ENCODE assay signal across 22 cellular contexts in the genomic region with DNA sequence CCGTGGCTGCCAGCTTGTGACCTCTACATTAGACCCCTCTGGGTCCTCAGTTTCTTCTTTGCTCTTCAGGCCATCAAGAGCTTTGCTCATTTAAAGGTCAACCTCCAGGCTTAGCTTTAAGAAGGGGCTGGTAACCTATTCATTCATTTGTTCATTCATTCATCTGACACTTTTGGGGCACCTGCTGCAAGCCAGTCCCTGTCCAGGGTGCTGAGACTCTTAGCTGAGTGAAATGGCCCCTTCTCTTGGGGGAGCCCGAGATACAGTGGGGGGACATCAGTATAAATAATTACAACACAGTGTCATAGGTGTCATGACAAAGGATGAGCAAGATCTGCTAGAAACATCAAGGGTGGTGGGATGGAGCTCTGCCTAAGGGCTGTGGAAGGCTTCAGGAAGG. TPM values are rescaled to one million over a fixed set of nuclear protein-coding genes. Genes with fewer than 3 reads are reported as not detected.
DNase-seq lines count a peak whose midpoint lies in the region; ATAC-seq, FAIRE-seq and TF ChIP-seq lines count a peak whose summit lies in the region.
"Had no signal": no experiment of that assay in that cellular context is flagged by ENCODE, and none has a peak within 500 bp of the region (broad histone marks: within the 10 kb centered on the region; RNA-seq: fewer than 3 reads in every experiment).

No MANE protein-coding gene starts in this region.

- no peak overlapping the region for H3K27ac Mint-ChIP-seq in endodermal cell
- H3K27ac Mint-ChIP-seq: H9 had no signal

- H3K4me2 ChIP-seq in HepG2 (ENCODE audit: low read depth, low read length), result no peak overlapping the region
- H3K4me2 ChIP-seq in PC-3 (ENCODE audit: low read length), result no peak overlapping the region
- H3K4me2 ChIP-seq: BLaER1 treated with 17β-estradiol and CSF1 and Interleukin-3, amounts not matched to agents 10 nM and 100 nM had no signal

- no peaks in the 10 kb centered on the region for H3K4me1 ChIP-seq in HepG2 (ENCODE audit: insufficient read depth, low read length)
- no peaks in the 10 kb centered on the region for H3K4me1 ChIP-seq in right lobe of liver
- H3K4me1 ChIP-seq in PC-3 (ENCODE audit: insufficient read depth, low read length), result no peaks in the 10 kb centered on the region
- H3K4me1 ChIP-seq in endodermal cell (ENCODE audit: control insufficient read depth, insufficient read depth, low read length), result no peaks in the 10 kb centered on the region
- H3K4me1 ChIP-seq: BLaER1 treated with 17β-estradiol and CSF1 and Interleukin-3, amounts not matched to agents 10 nM and 100 nM; Peyer's patch had no signal

- no peak for TF ChIP-seq CTCF in HepG2 (CRISPR knock-in tag; IDR thresholded peaks at IDR 0.05)
- TF ChIP-seq CTCF in right lobe of liver (IDR thresholded peaks at IDR 0.05), result no peak
- no peak for TF ChIP-seq CTCF in PC-3 (conservative IDR thresholded peaks at IDR 0.05; ENCODE audit: low read depth, low read length)
- TF ChIP-seq CTCF in endodermal cell (conservative IDR thresholded peaks at IDR 0.05), result no peak

- POLR2A ChIA-PET in HepG2 (lab: Yijun Ruan, JAX) (no interaction called here), PC-3 (lab: Charles Lee; ENCODE audit: unreplicated experiment) (no interaction called here)

- no peak overlapping the region for H3K27ac ChIP-seq in HepG2 (ENCODE audit: extremely low read length, insufficient read depth, low read length)
- no peak overlapping the region for H3K27ac ChIP-seq in right lobe of liver
- no peak overlapping the region for H3K27ac ChIP-seq in PC-3 (ENCODE audit: low read length)
- no peak overlapping the region for H3K27ac ChIP-seq in endodermal cell (ENCODE audit: low read depth, low read length)
- H3K27ac ChIP-seq: BLaER1 treated with 17β-estradiol and CSF1 and Interleukin-3, amounts not matched to agents 10 nM and 100 nM; Peyer's patch had no signal

- H4K20me1 ChIP-seq in HepG2 (ENCODE audit: insufficient read depth, low read length) (no peaks in the 10 kb centered on the region), PC-3 (ENCODE audit: low read length) (no peaks in the 10 kb centered on the region)
- H4K20me1 ChIP-seq: BLaER1 treated with 17β-estradiol and CSF1 and Interleukin-3, amounts not matched to agents 10 nM and 100 nM had no signal

- no peak overlapping the region for H3K4me3 Mint-ChIP-seq in endodermal cell
- H3K4me3 Mint-ChIP-seq: CD8-positive, alpha-beta memory T cell; H9 had no signal

- no peak for TF ChIP-seq RAD21 in HepG2 (CRISPR knock-in tag; IDR thresholded peaks at IDR 0.05)

- BruUV-seq in HepG2 (replicated peaks; lab: Mats Ljungman, UMichigan), result no TSS peak
- BruUV-seq in PC-3 (replicated peaks; lab: Mats Ljungman, UMichigan), result no TSS peak

- no peaks in the 10 kb centered on the region for H3F3A ChIP-seq in PC-3 (ENCODE audit: low read length, unreplicated experiment)

- TF ChIP-seq POLR2A in HepG2 (IDR thresholded peaks at IDR 0.05; ENCODE audit: insufficient read depth in 1 of 2, low read depth in 2 of 2, low read length in 2 of 2), result no peak
- TF ChIP-seq POLR2A in right lobe of liver (IDR thresholded peaks at IDR 0.05), result no peak

- H3K9me2 ChIP-seq in PC-3 (replicated peaks; ENCODE audit: low read length), result no peaks in the 10 kb centered on the region

- H3K27me3 Mint-ChIP-seq in endodermal cell (ENCODE audit: insufficient read depth), result peaks cover 27% of the 10 kb centered on the region

- in situ Hi-C loops in HepG2 (cut with HindIII; ENCODE audit: extremely low pct_ligation_motif_present, low pct_unique_long_range_greater_than_20kb), result no loop called here

- DNase-seq in HepG2 (ENCODE audit: low spot score), result no peak
- DNase-seq in right lobe of liver, result no peak
- peak; percentile 6 for DNase-seq in PC-3
- peak; percentile 58 for DNase-seq in endodermal cell
- DNase-seq in NCI-H345 (lab: John Stamatoyannopoulos, UW), result no peak
- DNase-seq in stimulated activated CD4-positive, alpha-beta T cell treated with anti-CD3 and anti-CD28 coated beads, Interleukin-1b, Interleukin-23, amount 100 ng/mL, for 48 hours, result no peak
- DNase-seq in iPS-NIHi11 (ENCODE audit: low spot score), result no peak
- no peak for DNase-seq in COLO829 (ENCODE audit: low spot score)
- DNase-seq: CD8-positive, alpha-beta memory T cell; DMS79 treated with DMSO at 0.1 percent for 48 hours; GF-D8; H9; Karpas-422; MM.1S; NCI-H1105; NCI-H1694; NCI-H524; Peyer's patch had no signal

- H2AFZ ChIP-seq in HepG2 (ENCODE audit: low read length) (no peak overlapping the region), PC-3 (ENCODE audit: low read length) (no peak overlapping the region)

- H3K4me3 ChIP-seq in HepG2 (replicated peaks in 1 of 3; ENCODE audit: insufficient read depth in 1 of 3, low read depth in 2 of 3, low read length in 3 of 3), result no peak overlapping the region
- no peak overlapping the region for H3K4me3 ChIP-seq in right lobe of liver
- H3K4me3 ChIP-seq in PC-3 (ENCODE audit: low read length), result no peak overlapping the region
- H3K4me3 ChIP-seq in endodermal cell (ENCODE audit: low read length), result no peak overlapping the region
- H3K4me3 ChIP-seq: BLaER1 treated with 17β-estradiol and CSF1 and Interleukin-3, amounts not matched to agents 10 nM and 100 nM; Peyer's patch had no signal

- no peak overlapping the region for H3K9ac ChIP-seq in HepG2 (ENCODE audit: insufficient read depth, low read depth, low read length)
- H3K9ac ChIP-seq in PC-3 (ENCODE audit: low read length), result no peak overlapping the region
- H3K9ac ChIP-seq in endodermal cell (ENCODE audit: extremely low read depth, low read length, poor library complexity, severe bottlenecking), result no peak overlapping the region
- H3K9ac ChIP-seq: BLaER1 treated with 17β-estradiol and CSF1 and Interleukin-3, amounts not matched to agents 10 nM and 100 nM had no signal

- H3K36me3 Mint-ChIP-seq in endodermal cell (ENCODE audit: low read depth), result no peaks in the 10 kb centered on the region
- H3K36me3 Mint-ChIP-seq: CD8-positive, alpha-beta memory T cell had no signal

- FAIRE-seq in HepG2 (lab: Jason Lieb, UNC), result no peak
- FAIRE-seq: A204.1, GM12892 had no signal

- H3K4me1 Mint-ChIP-seq in endodermal cell, result peaks cover 9% of the 10 kb centered on the region
- H3K4me1 Mint-ChIP-seq: CD8-positive, alpha-beta memory T cell had no signal

- CTCF ChIA-PET in HepG2 (lab: Yijun Ruan, JAX; ENCODE audit: low intra/inter-chr PET ratio, low total read pairs) (no interaction called here), PC-3 (lab: Charles Lee) (no interaction called here)

- H3K27me3 ChIP-seq in HepG2 (ENCODE audit: control insufficient read depth in 1 of 2, insufficient read depth in 2 of 2, low read length in 2 of 2) (peaks cover 0 to 12% of the 10 kb centered on the region in 2 experiments; a peak in 1 of 5 replicates), right lobe of liver (no peaks in the 10 kb centered on the region), PC-3 (ENCODE audit: low read length) (peaks cover 23% of the 10 kb centered on the region; the same call in 1 of the 2 replicates), endodermal cell (ENCODE audit: control insufficient read depth, insufficient read depth, low read length, poor library complexity, severe bottlenecking) (peaks cover 76% of the 10 kb centered on the region)
- H3K27me3 ChIP-seq: BLaER1 treated with 17β-estradiol and CSF1 and Interleukin-3, amounts not matched to agents 10 nM and 100 nM; Peyer's patch had no signal

- WGBS in HepG2 (ENCODE audit: low lambda C conversion rate), result 0% methylated on average over 2 of the region's 2 CpGs
- WGBS in right lobe of liver (ENCODE audit: insufficient coverage, low coverage, low lambda C conversion rate, missing lambda C conversion rate), result no CpG with 5 or more reads among the region's 2 CpGs
- WGBS in endodermal cell (ENCODE audit: insufficient coverage in 1 of 2, insufficient read length in 1 of 2), 2 experiments, result 90 to 95% methylated on average over 1 to 2 of the region's 2 CpGs

- no peaks in the 10 kb centered on the region for H3K9me3 ChIP-seq in HepG2 (ENCODE audit: low read length)
- H3K9me3 ChIP-seq in right lobe of liver, result no peaks in the 10 kb centered on the region
- H3K9me3 ChIP-seq in PC-3 (ENCODE audit: low read length), result no peaks in the 10 kb centered on the region
- H3K9me3 ChIP-seq in endodermal cell (ENCODE audit: control insufficient read depth, low read length), result no peaks in the 10 kb centered on the region
- H3K9me3 ChIP-seq: BLaER1 treated with 17β-estradiol and CSF1 and Interleukin-3, amounts not matched to agents 10 nM and 100 nM; Peyer's patch had no signal

- ATAC-seq in HepG2, result no peak
- no peak for ATAC-seq in right lobe of liver
- ATAC-seq in PC-3, result no peak
- ATAC-seq: Right ventricle myocardium inferior had no signal

- intact Hi-C loops in HepG2 (cut with micrococcal nuclease; ENCODE audit: unreplicated experiment) (no loop called here), right lobe of liver (cut with DNase I) (no loop called here), PC-3 (cut with micrococcal nuclease) (no loop called here)

- no peaks in the 10 kb centered on the region for H3K9me3 Mint-ChIP-seq in endodermal cell
- H3K9me3 Mint-ChIP-seq: CD8-positive, alpha-beta memory T cell; H9 had no signal

- H3K79me2 ChIP-seq in HepG2 (ENCODE audit: insufficient read depth, low read length) (no peaks in the 10 kb centered on the region), PC-3 (ENCODE audit: low read length) (no peaks in the 10 kb centered on the region)

- TF ChIP-seq EP300 in HepG2 (IDR thresholded peaks at IDR 0.05; ENCODE audit: low read depth in 2 of 2, low read length in 2 of 2), result no peak
- no peak for TF ChIP-seq EP300 in HepG2 (CRISPR knock-in tag; IDR thresholded peaks at IDR 0.05; ENCODE audit: borderline replicate concordance)

- H3K36me3 ChIP-seq in HepG2 (replicated peaks in 1 of 2; ENCODE audit: control insufficient read depth in 1 of 2, insufficient read depth in 2 of 2, low read length in 2 of 2) (no peaks in the 10 kb centered on the region), right lobe of liver (no peaks in the 10 kb centered on the region), PC-3 (ENCODE audit: low read depth, low read length) (no peaks in the 10 kb centered on the region), endodermal cell (ENCODE audit: control insufficient read depth, insufficient read depth, low read length) (no peaks in the 10 kb centered on the region)
- H3K36me3 ChIP-seq: BLaER1 treated with 17β-estradiol and CSF1 and Interleukin-3, amounts not matched to agents 10 nM and 100 nM; Peyer's patch had no signal

RNA-seq across cellular contexts. Expression of a gene that starts 10.5 kb away (rescaled TPM):
- 24.7 and 36.9 TPM in 2 replicates for total RNA-seq in HepG2 (2016; rRNA removed; fragmentation: Illumina TruSeq; extraction: Trizol)
- total RNA-seq in HepG2 (2016; cell fraction: cytosol; rRNA removed; fragmentation: Illumina TruSeq; extraction: Trizol; ENCODE audit: low read depth), result 3.6 and 5.7 TPM in 2 replicates
- 24.3 and 36.7 TPM in 2 replicates for total RNA-seq in HepG2 (2016; cell fraction: insoluble cytoplasmic fraction; rRNA removed; fragmentation: Illumina TruSeq; extraction: Trizol)
- total RNA-seq in HepG2 (2016; cell fraction: membrane; rRNA removed; fragmentation: Illumina TruSeq; extraction: Trizol), result 9.1 and 11.1 TPM in 2 replicates
- total RNA-seq in HepG2 (2016; cell fraction: nucleus; rRNA removed; fragmentation: Illumina TruSeq; extraction: Trizol), result 17.4 and 20.0 TPM in 2 replicates
- polyA plus RNA-seq in HepG2 (2011; rRNA removed), result 12.4 and 13.1 TPM in 2 replicates
- polyA plus RNA-seq in HepG2 (2011; cell fraction: cytosol; rRNA removed), result 11.2 and 13.2 TPM in 2 replicates
- 6.3 and 7.8 TPM in 2 replicates for polyA plus RNA-seq in HepG2 (2011; cell fraction: nucleus; rRNA removed)
- 12.6 and 17.5 TPM in 2 replicates for polyA plus RNA-seq in HepG2 (2012)
- polyA plus RNA-seq in HepG2 (2016; cell fraction: cytosol; fragmentation: Illumina TruSeq; extraction: Trizol; ENCODE audit: low read depth), result 2.7 and 3.0 TPM in 2 replicates
- 34.9 and 38.2 TPM in 2 replicates for polyA plus RNA-seq in HepG2 (2016; cell fraction: insoluble cytoplasmic fraction; fragmentation: Illumina TruSeq; extraction: Trizol; ENCODE audit: low read depth)
- polyA plus RNA-seq in HepG2 (2016; cell fraction: membrane; fragmentation: Illumina TruSeq; extraction: Trizol; ENCODE audit: low read depth), result 5.7 and 5.8 TPM in 2 replicates
- 19.1 and 22.5 TPM in 2 replicates for polyA plus RNA-seq in HepG2 (2016; cell fraction: nucleus; fragmentation: Illumina TruSeq; extraction: Trizol; ENCODE audit: insufficient read depth, low read depth)
- polyA minus RNA-seq in HepG2 (2011; rRNA and poly(A)+ RNA removed; ENCODE audit: low replicate concordance), result 19.1 and 32.6 TPM in 2 replicates
- 6.5 and 7.4 TPM in 2 replicates for polyA minus RNA-seq in HepG2 (2011; cell fraction: cytosol; rRNA and poly(A)+ RNA removed)
- 17.8 and 20.0 TPM in 2 replicates for polyA minus RNA-seq in HepG2 (2011; cell fraction: nucleus; rRNA and poly(A)+ RNA removed)
- total RNA-seq in right lobe of liver, result 10 to 100 TPM in 3 of 6 experiments, 1 to 10 TPM in 3; 8.1 to 19.2 (median 10.0) TPM
- total RNA-seq in PC-3 (2014; rRNA removed), result 28.2 and 34.7 TPM in 2 replicates
- 10 to 100 TPM; 23.1 to 28.3 TPM for total RNA-seq in endodermal cell
- polyA plus RNA-seq in endodermal cell (2013, experiment 1 of 2), result 28.9 TPM
- polyA plus RNA-seq in endodermal cell (2013, experiment 2 of 2), result 26.4 TPM

RNA-seq across cellular contexts. Expression of a gene that starts 59.2 kb away (rescaled TPM):
- total RNA-seq in HepG2 (2016; rRNA removed; fragmentation: Illumina TruSeq; extraction: Trizol) (4.6 and 5.5 TPM in 2 replicates), right lobe of liver (1 to 10 TPM; 3.2 to 5.4 (median 4.0) TPM), PC-3 (2014; rRNA removed) (3.5 and 5.0 TPM in 2 replicates), endodermal cell (1 to 10 TPM; 8.9 to 9.1 TPM)
- 0.88 and 1.0 TPM in 2 replicates for total RNA-seq in HepG2 (2016; cell fraction: cytosol; rRNA removed; fragmentation: Illumina TruSeq; extraction: Trizol; ENCODE audit: low read depth)
- 5.2 and 6.0 TPM in 2 replicates for total RNA-seq in HepG2 (2016; cell fraction: insoluble cytoplasmic fraction; rRNA removed; fragmentation: Illumina TruSeq; extraction: Trizol)
- 2.7 and 3.2 TPM in 2 replicates for total RNA-seq in HepG2 (2016; cell fraction: membrane; rRNA removed; fragmentation: Illumina TruSeq; extraction: Trizol)
- 2.5 and 3.0 TPM in 2 replicates for total RNA-seq in HepG2 (2016; cell fraction: nucleus; rRNA removed; fragmentation: Illumina TruSeq; extraction: Trizol)
- polyA plus RNA-seq in HepG2 (2011; rRNA removed), result 2.4 and 3.2 TPM in 2 replicates
- 2.9 and 3.2 TPM in 2 replicates for polyA plus RNA-seq in HepG2 (2011; cell fraction: cytosol; rRNA removed)
- 1.8 and 2.3 TPM in 2 replicates for polyA plus RNA-seq in HepG2 (2011; cell fraction: nucleus; rRNA removed)
- 4.0 and 4.3 TPM in 2 replicates for polyA plus RNA-seq in HepG2 (2012)
- polyA plus RNA-seq in HepG2 (2016; cell fraction: cytosol; fragmentation: Illumina TruSeq; extraction: Trizol; ENCODE audit: low read depth), result 0.36 and 0.53 TPM in 2 replicates
- 4.1 and 5.5 TPM in 2 replicates for polyA plus RNA-seq in HepG2 (2016; cell fraction: insoluble cytoplasmic fraction; fragmentation: Illumina TruSeq; extraction: Trizol; ENCODE audit: low read depth)
- 1.5 TPM in 2 replicates for polyA plus RNA-seq in HepG2 (2016; cell fraction: membrane; fragmentation: Illumina TruSeq; extraction: Trizol; ENCODE audit: low read depth)
- polyA plus RNA-seq in HepG2 (2016; cell fraction: nucleus; fragmentation: Illumina TruSeq; extraction: Trizol; ENCODE audit: insufficient read depth, low read depth), result 2.1 and 2.7 TPM in 2 replicates
- polyA minus RNA-seq in HepG2 (2011; rRNA and poly(A)+ RNA removed; ENCODE audit: low replicate concordance), result 10.2 and 10.5 TPM in 2 replicates
- polyA minus RNA-seq in HepG2 (2011; cell fraction: cytosol; rRNA and poly(A)+ RNA removed), result 3.4 and 3.9 TPM in 2 replicates
- polyA minus RNA-seq in HepG2 (2011; cell fraction: nucleus; rRNA and poly(A)+ RNA removed), result 5.3 and 7.2 TPM in 2 replicates
- 8.7 TPM for polyA plus RNA-seq in endodermal cell (2013, experiment 1 of 2)
- polyA plus RNA-seq in endodermal cell (2013, experiment 2 of 2), result 7.0 TPM

Comparison
In these comparisons a context has a peak if more than half of its experiments do, and no peak if none do; other contexts are left out.
1. DNase-seq: peak in PC-3 (single experiment) and endodermal cell (single experiment); none in HepG2 (single experiment), right lobe of liver (0 of 3), NCI-H345 (single experiment), stimulated activated CD4-positive, alpha-beta T cell treated with anti-CD3 and anti-CD28 coated beads, Interleukin-1b, Interleukin-23, amount 100 ng/mL, for 48 hours (single experiment), iPS-NIHi11 (single experiment) and COLO829 (single experiment).